Comparison of ENCODE assay signal across 8 cellular contexts in the genomic region with DNA sequence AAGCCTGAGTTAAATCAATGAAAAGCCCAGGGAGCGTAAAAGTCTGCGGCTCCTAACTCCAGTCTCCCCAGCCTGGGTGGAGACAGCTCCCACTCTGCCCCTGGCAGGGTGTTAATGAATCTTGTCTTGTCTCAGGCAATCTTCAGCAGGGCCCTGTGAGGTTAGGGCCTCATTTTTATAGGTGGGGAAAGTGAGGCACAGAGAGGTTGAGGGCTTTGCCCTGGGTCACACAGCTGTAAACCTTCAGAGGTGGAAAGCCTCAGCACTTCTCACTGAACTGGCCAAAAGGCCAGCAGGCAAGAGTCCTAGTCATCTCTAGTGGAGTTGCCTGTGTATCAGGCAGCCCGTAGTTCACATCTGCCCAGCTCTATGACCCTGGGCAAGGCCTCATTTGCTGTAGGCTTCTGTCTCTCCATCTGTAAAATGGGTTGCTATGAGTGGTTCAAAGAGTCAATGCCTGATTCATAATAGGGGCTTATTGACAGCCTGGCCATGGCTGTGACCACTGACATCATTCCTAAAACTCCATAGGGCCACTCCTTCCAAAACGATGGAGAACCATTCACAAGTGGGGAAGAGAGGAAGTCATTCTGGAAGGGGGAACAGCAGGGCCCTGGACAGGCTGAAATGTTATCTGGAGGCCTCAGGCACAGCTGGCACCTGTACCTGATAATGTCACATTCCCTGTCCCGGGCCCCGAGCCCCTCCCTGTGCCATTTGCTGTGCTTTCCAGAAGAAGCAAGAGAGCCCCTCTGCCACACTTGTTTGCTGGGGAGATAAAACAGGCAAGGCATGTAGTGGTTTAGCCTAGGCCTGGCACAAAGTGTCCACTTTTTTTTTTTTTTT. TPM values are rescaled to one million over a fixed set of nuclear protein-coding genes. Genes with fewer than 3 reads are reported as not detected.
DNase-seq lines count a peak whose midpoint lies in the region; ATAC-seq and TF ChIP-seq lines count a peak whose summit lies in the region.

No MANE protein-coding gene starts in this region.

- POLR2A ChIA-PET in activated CD8-positive, alpha-beta T cell treated with anti-CD3 and anti-CD28 coated beads for 36 hours (lab: Charles Lee) = no interaction called here

- peak overlapping the region; percentile 89 for H3K4me2 ChIP-seq in GM23338

- H3K27me3 ChIP-seq in GM23338 (ENCODE audit: insufficient read depth) = 0 out of 2 replicates have a peak, but pooled peaks cover 3% of the 10 kb centered on the region
- H3K27me3 ChIP-seq in iPS-18a (ENCODE audit: control insufficient read depth, insufficient read depth, low read length) = peaks cover 15% of the 10 kb centered on the region

- DNase-seq in GM23338 (ENCODE audit: low spot score) = no peak
- DNase-seq in activated CD8-positive, alpha-beta T cell treated with anti-CD3 and anti-CD28 coated beads for 36 hours = no peak
- no peak for DNase-seq in NCI-H526 (lab: John Stamatoyannopoulos, UW)
- no peak for DNase-seq in DMS79 treated with DMSO at 0.1 percent for 48 hours (lab: John Stamatoyannopoulos, UW)
- no peak for DNase-seq in Ammon's horn (ENCODE audit: low spot score)
- no peak for DNase-seq in RPMI8226

- intact Hi-C loops in activated CD8-positive, alpha-beta T cell treated with anti-CD3 and anti-CD28 coated beads for 36 hours (cut with micrococcal nuclease) = no loop called here

- H3K27ac Mint-ChIP-seq in GM23338 = peak overlapping the region; percentile 59; the same call in 1 of the 2 replicates
- H3K27ac Mint-ChIP-seq in activated CD8-positive, alpha-beta T cell treated with anti-CD3 and anti-CD28 coated beads for 36 hours = peak overlapping the region; percentile 89

- H3K9me3 Mint-ChIP-seq in GM23338 = no peaks in the 10 kb centered on the region
- H3K9me3 Mint-ChIP-seq in activated CD8-positive, alpha-beta T cell treated with anti-CD3 and anti-CD28 coated beads for 36 hours = no peaks in the 10 kb centered on the region

- peaks cover 34% of the 10 kb centered on the region for H3K4me1 Mint-ChIP-seq in GM23338
- peaks cover 51% of the 10 kb centered on the region for H3K4me1 Mint-ChIP-seq in activated CD8-positive, alpha-beta T cell treated with anti-CD3 and anti-CD28 coated beads for 36 hours (ENCODE audit: low read depth)

- H3F3A ChIP-seq in GM23338 (replicated peaks; ENCODE audit: low read depth) = peaks cover 31% of the 10 kb centered on the region

- H3K4me3 Mint-ChIP-seq in GM23338 = peak overlapping the region; percentile 75
- peak overlapping the region; percentile 70 for H3K4me3 Mint-ChIP-seq in activated CD8-positive, alpha-beta T cell treated with anti-CD3 and anti-CD28 coated beads for 36 hours

- H3K36me3 Mint-ChIP-seq in GM23338 (ENCODE audit: low read depth) = no peaks in the 10 kb centered on the region
- H3K36me3 Mint-ChIP-seq in activated CD8-positive, alpha-beta T cell treated with anti-CD3 and anti-CD28 coated beads for 36 hours (ENCODE audit: low read depth) = peaks cover 2% of the 10 kb centered on the region

- H3K4me3 ChIP-seq in GM23338 (peak overlapping the region; percentile 94), iPS-18a (ENCODE audit: low read length) (peak overlapping the region; percentile 37), skin epidermis (peak overlapping the region; percentile 73 to 94 (median 85))

- H3K4me1 ChIP-seq in GM23338 (ENCODE audit: insufficient read depth) (peaks cover 40% of the 10 kb centered on the region), iPS-18a (ENCODE audit: control insufficient read depth, low read depth, low read length) (peaks cover 19% of the 10 kb centered on the region)

- no peak overlapping the region for H3K9ac ChIP-seq in iPS-18a (ENCODE audit: low read length)

- no peaks in the 10 kb centered on the region for H3K9me2 ChIP-seq in GM23338 (ENCODE audit: insufficient read depth)

- peaks cover 21% of the 10 kb centered on the region for H3K27me3 Mint-ChIP-seq in GM23338 (ENCODE audit: insufficient read depth, low read depth, poor library complexity)
- no peaks in the 10 kb centered on the region for H3K27me3 Mint-ChIP-seq in activated CD8-positive, alpha-beta T cell treated with anti-CD3 and anti-CD28 coated beads for 36 hours

- H2AFZ ChIP-seq in GM23338 = no peak overlapping the region

- no peak for TF ChIP-seq CTCF in GM23338 (conservative IDR thresholded peaks at IDR 0.05; ENCODE audit: low read depth in 2 of 2)
- TF ChIP-seq CTCF in activated CD8-positive, alpha-beta T cell treated with anti-CD3 and anti-CD28 coated beads for 36 hours (IDR thresholded peaks at IDR 0.05) = no peak

- no peaks in the 10 kb centered on the region for H3K9me3 ChIP-seq in iPS-18a (ENCODE audit: control insufficient read depth, low read depth, low read length)

- H3K79me2 ChIP-seq in GM23338 (replicated peaks; ENCODE audit: insufficient read depth) = no peaks in the 10 kb centered on the region

- no peak for ATAC-seq in GM23338
- no peak for ATAC-seq in activated CD8-positive, alpha-beta T cell treated with anti-CD3 and anti-CD28 coated beads for 36 hours

- CTCF ChIA-PET in activated CD8-positive, alpha-beta T cell treated with anti-CD3 and anti-CD28 coated beads for 36 hours (lab: Charles Lee) = no interaction called here

- peak overlapping the region; percentile 83; the same call in 1 of the 2 replicates for H3K27ac ChIP-seq in GM23338 (ENCODE audit: low read depth)
- no peak overlapping the region for H3K27ac ChIP-seq in iPS-18a (ENCODE audit: low read length)
- peak overlapping the region; percentile 23 to 97 (median 89) for H3K27ac ChIP-seq in skin epidermis

- H3K36me3 ChIP-seq in GM23338 (ENCODE audit: insufficient read depth) (no peaks in the 10 kb centered on the region), iPS-18a (ENCODE audit: control insufficient read depth, low read depth, low read length) (no peaks in the 10 kb centered on the region)

- no peaks in the 10 kb centered on the region for H4K20me1 ChIP-seq in GM23338 (replicated peaks; ENCODE audit: insufficient read depth)

TF ChIP-seq in GM23338, 12 proteins besides CTCF, POLR2A, EP300 and RAD21 (continues in another document):
- TF ChIP-seq ZNF114 (CRISPR knock-in tag; IDR thresholded peaks at IDR 0.05) (no peak), JUNB (IDR thresholded peaks at IDR 0.05; ENCODE audit: unreplicated experiment) (no peak)

RNA-seq across cellular contexts. Expression of a gene that starts 6.0 kb away (rescaled TPM):
- total RNA-seq in GM23338 (2014; rRNA removed; shearing (Covaris generic)) = 11.5 and 12.7 TPM in 2 replicates
- 2.6 and 2.8 TPM in 2 replicates for polyA plus RNA-seq in GM23338 (2016; fragmentation: Nextera tagmentation; extraction: Ambion mirVana)
- total RNA-seq in activated CD8-positive, alpha-beta T cell treated with anti-CD3 and anti-CD28 coated beads for 36 hours = 10 to 100 TPM; 23.6 to 25.0 TPM

RNA-seq across cellular contexts. Expression of a gene that starts 49.4 kb away (rescaled TPM):
- not detected in 2 replicates for total RNA-seq in GM23338 (2014; rRNA removed; shearing (Covaris generic))
- not detected in 2 replicates for polyA plus RNA-seq in GM23338 (2016; fragmentation: Nextera tagmentation; extraction: Ambion mirVana)
- total RNA-seq in activated CD8-positive, alpha-beta T cell treated with anti-CD3 and anti-CD28 coated beads for 36 hours = 1 to 10 TPM; 6.8 to 7.1 TPM

Comparison
In these comparisons a context has a peak if more than half of its experiments do, and no peak if none do; other contexts are left out.
1. H3K4me3 ChIP-seq: peak in every context shown above with its lines; median percentile 94 in GM23338; 85 in skin epidermis; 37 in iPS-18a.